18 cellular contexts compared by ENCODE assay signal in the genomic region with DNA sequence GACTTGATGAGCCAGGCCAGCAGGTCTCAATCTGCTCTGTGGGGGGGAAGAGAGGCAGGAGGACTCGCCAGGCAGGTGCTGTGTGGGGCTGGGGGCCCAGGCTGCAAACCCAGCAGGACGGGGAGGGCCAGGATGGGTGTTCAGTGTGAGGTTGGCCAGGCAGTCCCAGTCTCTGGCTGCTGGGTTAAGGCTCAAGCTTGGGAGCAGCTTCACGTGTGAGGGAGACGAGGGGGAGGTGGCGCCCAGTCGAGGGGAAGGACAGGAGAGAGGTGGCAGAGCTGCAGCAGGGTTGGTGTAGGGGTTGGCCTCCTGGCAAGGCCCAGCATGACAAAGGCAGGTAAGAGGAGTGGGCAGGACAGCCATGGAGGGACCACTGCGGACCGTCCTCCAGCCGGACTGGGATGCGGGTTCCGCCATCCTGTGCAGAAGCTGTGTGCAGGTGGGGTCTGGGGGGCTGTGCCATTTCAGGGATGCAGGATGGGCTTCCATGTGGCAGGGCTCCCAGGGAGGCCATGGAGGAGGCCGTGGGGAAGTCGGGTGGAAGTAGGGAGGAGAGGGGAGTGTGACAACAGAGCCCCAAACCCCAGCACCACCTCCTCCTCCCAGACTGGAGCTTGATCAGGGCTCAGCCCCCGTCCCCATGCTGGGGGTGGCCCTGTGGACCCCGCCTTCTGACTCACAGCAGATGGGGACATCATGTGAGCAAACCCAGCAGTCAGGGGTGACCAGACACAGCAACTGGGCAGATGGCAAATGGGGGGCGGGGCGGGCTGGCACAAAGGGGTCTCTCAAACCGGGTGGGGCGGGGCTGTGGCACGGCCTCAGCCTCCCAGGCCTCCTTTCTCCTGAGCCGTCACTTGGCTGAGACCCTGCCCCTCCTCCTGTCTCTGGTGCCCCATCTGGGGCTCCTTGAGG. TPM values are rescaled to one million over a fixed set of nuclear protein-coding genes. Genes with fewer than 3 reads are reported as not detected.
DNase-seq lines count a peak whose midpoint lies in the region; ATAC-seq, FAIRE-seq and TF ChIP-seq lines count a peak whose summit lies in the region.
"Had no signal": no experiment of that assay in that cellular context is flagged by ENCODE, and none has a peak within 500 bp of the region (broad histone marks: within the 10 kb centered on the region; RNA-seq: fewer than 3 reads in every experiment).

No MANE protein-coding gene starts in this region.

- no peak for TF ChIP-seq CTCF in A549 (IDR thresholded peaks at IDR 0.05)

- peak overlapping the region; percentile 80 for H3K4me2 ChIP-seq in A549
- H3K4me2 ChIP-seq: GM23338 had no signal

- ATAC-seq in A549 = no peak
- ATAC-seq: GM23338 had no signal

- TF ChIP-seq RAD21 in A549 (conservative IDR thresholded peaks at IDR 0.05 in 1 of 2, IDR thresholded peaks at IDR 0.05 in 1 of 2) = no peak

- DNase-seq in A549 (ENCODE audit: low read depth in 1 of 2, low spot score in 1 of 2) (no peak), NCI-H1694 treated with DMSO at 0.1 percent for 48 hours (lab: John Stamatoyannopoulos, UW) (peak; percentile 23), globus pallidus (ENCODE audit: low spot score) (peak; percentile 82), pons (ENCODE audit: low spot score) (peak; percentile 60), NCI-H1930 (lab: John Stamatoyannopoulos, UW) (no peak), posterior vena cava (ENCODE audit: low spot score) (no peak), DMS53 treated with DMSO at 0.1 percent for 48 hours (lab: John Stamatoyannopoulos, UW; ENCODE audit: unreplicated experiment) (no peak)
- DNase-seq in stimulated activated CD8-positive, alpha-beta memory T cell treated with anti-CD3 and anti-CD28 coated beads, Interleukin-4, amount 100 ng/mL, for 48 hours = no peak
- DNase-seq: activated CD4-positive, alpha-beta T cell treated with anti-CD3 and anti-CD28 coated beads, Interleukin-2, amount 50 U/mL, for 48 hours; activated gamma-delta T cell treated with Interleukin-2 at 50 U/mL for 16 hours; naive B cell; NCI-H1048; NCI-H446 had no signal

- no peaks in the 10 kb centered on the region for H3K9me3 ChIP-seq in A549

- 87% methylated on average over 17 of the region's 21 CpGs for WGBS in A549 (ENCODE audit: missing lambda C conversion rate)

- intact Hi-C loops in posterior vena cava (cut with DNase I) = no loop called here

- H3K27ac ChIP-seq in A549 = peak overlapping the region; percentile 91 to 98; a peak in 5 of 6 replicates

- H3K4me3 ChIP-seq in A549 = peak overlapping the region; percentile 44
- H3K4me3 ChIP-seq: GM23338 had no signal

- peaks cover 93% of the 10 kb centered on the region for H3K4me1 ChIP-seq in A549

- no peak for TF ChIP-seq POLR2A in A549 (IDR thresholded peaks at IDR 0.05; ENCODE audit: low read length)

- CTCF ChIA-PET in A549 (lab: Yijun Ruan, JAX) = interaction anchor here (0.6 to 12.3 kb wide), 7 partner anchors 10 to 168 kb away, joined by 3 to 184 read pairs (median 4); no protein-coding TSS in a partner anchor

- POLR2A ChIA-PET in A549 (lab: Yijun Ruan, JAX) = no interaction called here

- no peak for FAIRE-seq in A549 (lab: Jason Lieb, UNC)
- FAIRE-seq: GM12891 had no signal

- TF ChIP-seq EP300 in A549 (IDR thresholded peaks at IDR 0.05) = no peak

TF ChIP-seq in A549, 52 proteins besides CTCF, POLR2A, EP300 and RAD21:
- TF ChIP-seq, protein P1, sequence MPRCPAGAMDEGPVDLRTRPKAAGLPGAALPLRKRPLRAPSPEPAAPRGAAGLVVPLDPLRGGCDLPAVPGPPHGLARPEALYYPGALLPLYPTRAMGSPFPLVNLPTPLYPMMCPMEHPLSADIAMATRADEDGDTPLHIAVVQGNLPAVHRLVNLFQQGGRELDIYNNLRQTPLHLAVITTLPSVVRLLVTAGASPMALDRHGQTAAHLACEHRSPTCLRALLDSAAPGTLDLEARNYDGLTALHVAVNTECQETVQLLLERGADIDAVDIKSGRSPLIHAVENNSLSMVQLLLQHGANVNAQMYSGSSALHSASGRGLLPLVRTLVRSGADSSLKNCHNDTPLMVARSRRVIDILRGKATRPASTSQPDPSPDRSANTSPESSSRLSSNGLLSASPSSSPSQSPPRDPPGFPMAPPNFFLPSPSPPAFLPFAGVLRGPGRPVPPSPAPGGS (IDR thresholded peaks at IDR 0.05) = no peak
- TF ChIP-seq, protein P2, sequence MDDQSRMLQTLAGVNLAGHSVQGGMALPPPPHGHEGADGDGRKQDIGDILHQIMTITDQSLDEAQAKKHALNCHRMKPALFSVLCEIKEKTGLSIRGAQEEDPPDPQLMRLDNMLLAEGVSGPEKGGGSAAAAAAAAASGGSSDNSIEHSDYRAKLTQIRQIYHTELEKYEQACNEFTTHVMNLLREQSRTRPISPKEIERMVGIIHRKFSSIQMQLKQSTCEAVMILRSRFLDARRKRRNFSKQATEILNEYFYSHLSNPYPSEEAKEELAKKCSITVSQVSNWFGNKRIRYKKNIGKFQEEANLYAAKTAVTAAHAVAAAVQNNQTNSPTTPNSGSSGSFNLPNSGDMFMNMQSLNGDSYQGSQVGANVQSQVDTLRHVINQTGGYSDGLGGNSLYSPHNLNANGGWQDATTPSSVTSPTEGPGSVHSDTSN (IDR thresholded peaks at IDR 0.05) = no peak
TF ChIP-seq in A549: peak in this region for 0.

RNA-seq across cellular contexts. Expression of a gene that starts 2.8 kb away (rescaled TPM):
- polyA plus RNA-seq in A549 (2011; rRNA removed) = 28.3 and 37.7 TPM in 2 replicates
- polyA plus RNA-seq in A549 (2012; cell fraction: cytosol; rRNA removed) = 46.7 and 66.1 TPM in 2 replicates
- polyA plus RNA-seq in A549 (2012; cell fraction: nucleus; rRNA removed) = 102 and 106 TPM in 2 replicates
- 91.8 to 142 TPM (median 130 TPM) in 3 replicates for polyA plus RNA-seq in A549 (2017; fragmentation: RNase III; extraction: RNeasy Plus Mini Kit Qiagen cat#74134 plus additional on column Dnase treatment)
- 31.9 and 33.7 TPM in 2 replicates for polyA minus RNA-seq in A549 (2011; rRNA and poly(A)+ RNA removed)
- 10 to 100 TPM; 28.0 to 28.5 TPM for total RNA-seq in posterior vena cava

RNA-seq across cellular contexts. Expression of a gene that starts 36.9 kb away (rescaled TPM):
- polyA plus RNA-seq in A549 (2011; rRNA removed) (0.45 and 0.77 TPM in 2 replicates), A549 (2017; fragmentation: RNase III; extraction: RNeasy Plus Mini Kit Qiagen cat#74134 plus additional on column Dnase treatment) (0.17 to 0.34 TPM (median 0.25 TPM) in 3 replicates)
- polyA plus RNA-seq in A549 (2012; cell fraction: cytosol; rRNA removed) = 0.17 and 0.22 TPM in 2 replicates
- 0.70 and 0.87 TPM in 2 replicates for polyA plus RNA-seq in A549 (2012; cell fraction: nucleus; rRNA removed)
- 0.41 and 1.2 TPM in 2 replicates for polyA minus RNA-seq in A549 (2011; rRNA and poly(A)+ RNA removed)
- 10 to 100 TPM in 1 of 2 donors, 1 to 10 TPM in 1; 6.8 to 10.4 TPM for total RNA-seq in posterior vena cava
- total RNA-seq: GM23338, HT1080, RPMI7951 had no signal
- polyA plus RNA-seq: BJ, GM23338 had no signal

Comparison
In these comparisons a context has a peak if more than half of its experiments do, and no peak if none do; other contexts are left out.
1. DNase-seq: peak in NCI-H1694 treated with DMSO at 0.1 percent for 48 hours (single experiment), globus pallidus (single experiment) and pons (single experiment); none in A549 (0 of 2), NCI-H1930 (0 of 2), posterior vena cava (single experiment), DMS53 treated with DMSO at 0.1 percent for 48 hours (single experiment) and stimulated activated CD8-positive, alpha-beta memory T cell treated with anti-CD3 and anti-CD28 coated beads, Interleukin-4, amount 100 ng/mL, for 48 hours (single experiment).